Comparison of ENCODE assay signal across 10 cellular contexts in the genomic region with DNA sequence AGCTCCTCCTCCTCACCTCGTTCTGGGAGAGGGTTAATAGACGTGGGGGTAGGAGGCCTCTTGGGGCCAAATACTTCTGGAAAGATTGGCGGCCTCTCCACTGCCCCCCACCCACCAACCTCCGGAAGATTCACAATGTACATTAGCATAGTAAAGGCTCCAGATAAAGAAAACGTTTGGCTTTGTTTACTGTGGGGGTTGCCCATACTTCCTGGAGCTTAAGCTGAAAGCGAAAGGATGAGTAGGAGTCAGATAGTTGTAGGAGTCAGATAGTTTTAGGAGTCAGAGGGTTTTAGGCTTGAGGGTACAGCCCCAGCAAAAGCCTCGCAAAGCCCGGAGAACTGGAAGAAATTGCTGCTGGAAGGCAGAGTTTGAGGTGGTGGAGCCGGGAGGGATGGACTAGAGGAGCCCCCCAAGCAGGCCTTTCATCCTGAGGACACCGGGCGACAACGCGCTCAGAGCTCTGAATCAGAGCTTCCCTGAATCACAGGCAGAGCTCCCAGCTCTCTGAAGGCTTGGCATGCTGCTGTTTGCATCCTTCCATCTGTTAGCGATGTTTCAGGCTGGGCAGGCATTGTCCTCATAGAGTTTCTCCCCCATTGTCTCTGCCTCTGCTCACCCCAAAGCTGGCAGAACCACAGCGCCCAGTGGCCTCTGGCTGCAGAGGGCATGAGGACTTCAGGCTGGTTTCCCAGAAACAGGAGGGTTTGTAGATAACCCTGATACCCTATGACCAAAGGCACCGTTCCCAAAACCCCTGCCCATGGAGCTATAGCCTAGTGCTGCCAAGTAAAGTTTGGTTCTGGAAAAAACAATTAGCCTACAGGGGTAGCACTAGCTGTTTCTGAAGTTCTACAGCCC.
DNase-seq lines count a peak whose midpoint lies in the region; ATAC-seq and TF ChIP-seq lines count a peak whose summit lies in the region.
"Had no signal": no experiment of that assay in that cellular context is flagged by ENCODE, and none has a peak within 500 bp of the region (broad histone marks: within the 10 kb centered on the region; RNA-seq: fewer than 3 reads in every experiment).

No MANE protein-coding gene starts in this region.

- CTCF ChIA-PET in PC-9 (lab: Charles Lee) = no interaction called here

- H3K9me3 ChIP-seq in mesodermal cell (ENCODE audit: control insufficient read depth, low read length) (no peaks in the 10 kb centered on the region), PC-9 (ENCODE audit: insufficient read depth, low read depth) (no peaks in the 10 kb centered on the region)
- H3K9me3 ChIP-seq: left lung had no signal

- BruUV-seq in PC-9 (replicated peaks; lab: Mats Ljungman, UMichigan) = no TSS peak

- no peaks in the 10 kb centered on the region for H3K9me2 ChIP-seq in PC-9 (ENCODE audit: insufficient read depth)

- H3K4me1 Mint-ChIP-seq in activated naive CD8-positive, alpha-beta T cell treated with anti-CD3 and anti-CD28 coated beads, Interleukin-2, amount 50 U/mL, for 24 hours = peaks cover 37% of the 10 kb centered on the region
- H3K4me1 Mint-ChIP-seq in stimulated activated naive B cell treated with anti-CD40 and anti-IgM and Interleukin-4, amounts not matched to agents 10 μg/mL and 1 μg/mL and 100 μg/mL, for 72 hours = peaks cover 13 to 22% of the 10 kb centered on the region in 2 donors

- H3K4me1 ChIP-seq in mesodermal cell (ENCODE audit: control insufficient read depth, insufficient read depth, low read length, poor library complexity, severe bottlenecking) (peaks cover 21% of the 10 kb centered on the region), PC-9 (replicated peaks; ENCODE audit: insufficient read depth) (no peaks in the 10 kb centered on the region)

- no peak overlapping the region for H3K27ac Mint-ChIP-seq in activated naive CD8-positive, alpha-beta T cell treated with anti-CD3 and anti-CD28 coated beads, Interleukin-2, amount 50 U/mL, for 24 hours
- no peak overlapping the region for H3K27ac Mint-ChIP-seq in stimulated activated naive B cell treated with anti-CD40 and anti-IgM and Interleukin-4, amounts not matched to agents 10 μg/mL and 1 μg/mL and 100 μg/mL, for 72 hours

- H3K27me3 Mint-ChIP-seq in activated naive CD8-positive, alpha-beta T cell treated with anti-CD3 and anti-CD28 coated beads, Interleukin-2, amount 50 U/mL, for 24 hours = peaks cover 6% of the 10 kb centered on the region
- peaks cover 15 to 55% of the 10 kb centered on the region in 2 donors for H3K27me3 Mint-ChIP-seq in stimulated activated naive B cell treated with anti-CD40 and anti-IgM and Interleukin-4, amounts not matched to agents 10 μg/mL and 1 μg/mL and 100 μg/mL, for 72 hours

- H3K9me3 Mint-ChIP-seq in activated naive CD8-positive, alpha-beta T cell treated with anti-CD3 and anti-CD28 coated beads, Interleukin-2, amount 50 U/mL, for 24 hours = no peaks in the 10 kb centered on the region
- no peaks in the 10 kb centered on the region for H3K9me3 Mint-ChIP-seq in stimulated activated naive B cell treated with anti-CD40 and anti-IgM and Interleukin-4, amounts not matched to agents 10 μg/mL and 1 μg/mL and 100 μg/mL, for 72 hours

- H3F3A ChIP-seq in PC-9 (ENCODE audit: insufficient read depth, low read depth) = no peaks in the 10 kb centered on the region

- H3K27ac ChIP-seq in mesodermal cell (ENCODE audit: low read depth, low read length, severe bottlenecking) = peak overlapping the region; percentile 8
- no peak overlapping the region for H3K27ac ChIP-seq in PC-9
- H3K27ac ChIP-seq: left lung had no signal

- H3K36me3 ChIP-seq in mesodermal cell (ENCODE audit: control insufficient read depth, insufficient read depth, low read length) (no peaks in the 10 kb centered on the region), PC-9 (ENCODE audit: low read depth) (no peaks in the 10 kb centered on the region)
- H3K36me3 ChIP-seq: left lung had no signal

- H3K4me3 ChIP-seq in Jurkat, Clone E6-1 (ENCODE audit: low read length) = no peak overlapping the region; the same call in 1 of the 2 replicates
- H3K4me3 ChIP-seq in mesodermal cell (ENCODE audit: extremely low read depth, insufficient read depth, low read length, poor library complexity, severe bottlenecking) (no peak overlapping the region), PC-9 (no peak overlapping the region)
- H3K4me3 ChIP-seq: left lung had no signal

- DNase-seq in EL = peak; percentile 3
- peak; percentile 39 for DNase-seq in Jurkat, Clone E6-1 (ENCODE audit: low read depth, low spot score)
- DNase-seq in activated naive CD8-positive, alpha-beta T cell treated with anti-CD3 and anti-CD28 coated beads, Interleukin-2, amount 50 U/mL, for 24 hours = no peak
- no peak for DNase-seq in PC-9
- no peak for DNase-seq in foreskin melanocyte
- no peak for DNase-seq in stimulated activated naive B cell treated with anti-CD40 and anti-IgM and Interleukin-4, amounts not matched to agents 10 μg/mL and 1 μg/mL and 100 μg/mL, for 72 hours
- no peak for DNase-seq in central memory CD4-positive, alpha-beta T cell
- DNase-seq: left lung, SHP77 treated with DMSO at 0.1 percent for 48 hours had no signal

- no peak overlapping the region for H3K4me2 ChIP-seq in PC-9

- no peaks in the 10 kb centered on the region for H4K20me1 ChIP-seq in PC-9 (ENCODE audit: insufficient read depth)

- no peak for TF ChIP-seq CTCF in PC-9 (conservative IDR thresholded peaks at IDR 0.05)

- ATAC-seq in activated naive CD8-positive, alpha-beta T cell treated with anti-CD3 and anti-CD28 coated beads, Interleukin-2, amount 50 U/mL, for 24 hours = peak; percentile 25
- ATAC-seq in stimulated activated naive B cell treated with anti-CD40 and anti-IgM and Interleukin-4, amounts not matched to agents 10 μg/mL and 1 μg/mL and 100 μg/mL, for 72 hours (replicated peaks) = no peak
- ATAC-seq: left lung had no signal

- H3K27me3 ChIP-seq in PC-9 (ENCODE audit: insufficient read depth, low read depth) = no peaks in the 10 kb centered on the region

- H3K36me3 Mint-ChIP-seq in activated naive CD8-positive, alpha-beta T cell treated with anti-CD3 and anti-CD28 coated beads, Interleukin-2, amount 50 U/mL, for 24 hours (ENCODE audit: low read depth) = no peaks in the 10 kb centered on the region
- H3K36me3 Mint-ChIP-seq in stimulated activated naive B cell treated with anti-CD40 and anti-IgM and Interleukin-4, amounts not matched to agents 10 μg/mL and 1 μg/mL and 100 μg/mL, for 72 hours = peaks cover 0 to 2% of the 10 kb centered on the region in 2 donors

- no peaks in the 10 kb centered on the region for H3K79me2 ChIP-seq in PC-9 (ENCODE audit: low read depth)

- H3K4me3 Mint-ChIP-seq in activated naive CD8-positive, alpha-beta T cell treated with anti-CD3 and anti-CD28 coated beads, Interleukin-2, amount 50 U/mL, for 24 hours = peak overlapping the region; percentile 14
- no peak overlapping the region for H3K4me3 Mint-ChIP-seq in stimulated activated naive B cell treated with anti-CD40 and anti-IgM and Interleukin-4, amounts not matched to agents 10 μg/mL and 1 μg/mL and 100 μg/mL, for 72 hours

- no peak overlapping the region for H2AFZ ChIP-seq in PC-9

- 2 to 15% methylated on average over 6 to 8 of the region's 16 CpGs for WGBS in mesodermal cell (ENCODE audit: insufficient coverage in 2 of 2), 2 experiments

- POLR2A ChIA-PET in PC-9 (lab: Charles Lee; ENCODE audit: unreplicated experiment) = no interaction called here

- intact Hi-C loops in PC-9 (cut with micrococcal nuclease; ENCODE audit: unreplicated experiment) = no loop called here

Comparison
In these comparisons a context has a peak if more than half of its experiments do, and no peak if none do; other contexts are left out.
1. DNase-seq: peak in EL (single experiment) and Jurkat, Clone E6-1 (single experiment); none in activated naive CD8-positive, alpha-beta T cell treated with anti-CD3 and anti-CD28 coated beads, Interleukin-2, amount 50 U/mL, for 24 hours (single experiment), PC-9 (0 of 2), foreskin melanocyte (single experiment), stimulated activated naive B cell treated with anti-CD40 and anti-IgM and Interleukin-4, amounts not matched to agents 10 μg/mL and 1 μg/mL and 100 μg/mL, for 72 hours (single experiment) and central memory CD4-positive, alpha-beta T cell (single experiment).